11 cellular contexts compared by ENCODE assay signal in genomic region chr4:38055566-38055965, GRCh38.
DNase-seq lines count a peak whose midpoint lies in the region; ATAC-seq and TF ChIP-seq lines count a peak whose summit lies in the region.
"Had no signal": no experiment of that assay in that cellular context is flagged by ENCODE, and none has a peak within 500 bp of the region (broad histone marks: within the 10 kb centered on the region; RNA-seq: fewer than 3 reads in every experiment).

No MANE protein-coding gene starts in this region.

- H3K4me1 ChIP-seq in esophagus muscularis mucosa: peaks cover 12 to 40% (median 36%) of the 10 kb centered on the region in 4 donors
- no peaks in the 10 kb centered on the region for H3K4me1 ChIP-seq in mesendoderm (ENCODE audit: control insufficient read depth, low read depth, low read length)

- no peak overlapping the region for H3K9ac ChIP-seq in mesendoderm (ENCODE audit: low read length)

- no peak for TF ChIP-seq CTCF in esophagus muscularis mucosa (IDR thresholded peaks at IDR 0.05)

- no peak for TF ChIP-seq EP300 in esophagus muscularis mucosa (IDR thresholded peaks at IDR 0.05)

- no peaks in the 10 kb centered on the region for H3K79me2 ChIP-seq in mesendoderm (ENCODE audit: control insufficient read depth, insufficient read depth, low read length)

- POLR2A ChIA-PET in activated CD4-positive, alpha-beta T cell treated with anti-CD3 and anti-CD28 coated beads, Interleukin-2, amount 10 ng/mL, durations not matched to agents 7 days and 5 days (lab: Charles Lee): no interaction called here

- intact Hi-C loops in esophagus muscularis mucosa (cut with DNase I) (no loop called here), posterior vena cava (cut with DNase I) (no loop called here)

- H2AK5ac ChIP-seq in mesendoderm (ENCODE audit: low read length): no peak overlapping the region

- H3K79me1 ChIP-seq in mesendoderm (ENCODE audit: low read length): no peaks in the 10 kb centered on the region

- no peak overlapping the region for H2BK15ac ChIP-seq in mesendoderm (replicated peaks; ENCODE audit: low read depth)

- H3K4ac ChIP-seq in mesendoderm (ENCODE audit: low read depth, low read length): no peak overlapping the region

- H3K27me3 ChIP-seq in esophagus muscularis mucosa (no peaks in the 10 kb centered on the region), mesendoderm (ENCODE audit: insufficient read depth, low read length, poor library complexity) (no peaks in the 10 kb centered on the region)
- H3K27me3 ChIP-seq: tibial artery had no signal

- DNase-seq in activated T-cell treated with anti-CD3 and anti-CD28 coated beads, Interleukin-2, amount 50 U/mL, for 24 hours: no peak
- DNase-seq in activated T-cell treated with anti-CD3 and anti-CD28 coated beads, Interleukin-2, amount 50 U/mL, for 4 hours: no peak
- no peak for DNase-seq in esophagus muscularis mucosa (ENCODE audit: extremely low spot score)
- peak; percentile 21 for DNase-seq in mesendoderm
- DNase-seq in posterior vena cava (ENCODE audit: low spot score): no peak
- no peak for DNase-seq in COR-L47 (lab: John Stamatoyannopoulos, UW)
- no peak for DNase-seq in activated CD4-positive, alpha-beta T cell treated with anti-CD3 and anti-CD28 coated beads, Interleukin-2, amount 10 ng/mL, durations not matched to agents 7 days and 5 days
- DNase-seq: ACHN, retina, tibial artery had no signal

- H2BK5ac ChIP-seq in mesendoderm (ENCODE audit: low read length): no peak overlapping the region

- H3K36me3 ChIP-seq in esophagus muscularis mucosa (peaks cover 18 to 57% (median 41%) of the 10 kb centered on the region in 4 donors), mesendoderm (ENCODE audit: control insufficient read depth, insufficient read depth, low read length) (no peaks in the 10 kb centered on the region)

- no peak overlapping the region for H2BK120ac ChIP-seq in mesendoderm (ENCODE audit: low read depth, low read length)

- H3K9me3 ChIP-seq in esophagus muscularis mucosa: no peaks in the 10 kb centered on the region
- H3K9me3 ChIP-seq: tibial artery had no signal

- no peak overlapping the region for H3K56ac ChIP-seq in mesendoderm (ENCODE audit: low read length)

- H3K4me1 Mint-ChIP-seq in activated T-cell treated with anti-CD3 and anti-CD28 coated beads, Interleukin-2, amount 50 U/mL, for 24 hours (ENCODE audit: low read depth): no peaks in the 10 kb centered on the region
- no peaks in the 10 kb centered on the region for H3K4me1 Mint-ChIP-seq in activated T-cell treated with anti-CD3 and anti-CD28 coated beads, Interleukin-2, amount 50 U/mL, for 4 hours (ENCODE audit: low read depth)
- no peaks in the 10 kb centered on the region for H3K4me1 Mint-ChIP-seq in activated CD4-positive, alpha-beta T cell treated with anti-CD3 and anti-CD28 coated beads, Interleukin-2, amount 10 ng/mL, durations not matched to agents 7 days and 5 days

- WGBS in esophagus muscularis mucosa: 49% methylated on average over 6 of the region's 8 CpGs
- WGBS in mesendoderm (ENCODE audit: extremely low coverage, insufficient coverage, low lambda C conversion rate): no CpG with 5 or more reads among the region's 8 CpGs

- peak overlapping the region; percentile 51 for H3K27ac Mint-ChIP-seq in activated T-cell treated with anti-CD3 and anti-CD28 coated beads, Interleukin-2, amount 50 U/mL, for 24 hours
- H3K27ac Mint-ChIP-seq in activated CD4-positive, alpha-beta T cell treated with anti-CD3 and anti-CD28 coated beads, Interleukin-2, amount 10 ng/mL, durations not matched to agents 7 days and 5 days: no peak overlapping the region

- no peaks in the 10 kb centered on the region for H3K27me3 Mint-ChIP-seq in activated T-cell treated with anti-CD3 and anti-CD28 coated beads, Interleukin-2, amount 50 U/mL, for 24 hours
- H3K27me3 Mint-ChIP-seq in activated T-cell treated with anti-CD3 and anti-CD28 coated beads, Interleukin-2, amount 50 U/mL, for 4 hours (ENCODE audit: low read depth): no peaks in the 10 kb centered on the region
- H3K27me3 Mint-ChIP-seq in activated CD4-positive, alpha-beta T cell treated with anti-CD3 and anti-CD28 coated beads, Interleukin-2, amount 10 ng/mL, durations not matched to agents 7 days and 5 days: no peaks in the 10 kb centered on the region

- TF ChIP-seq POLR2A in esophagus muscularis mucosa (IDR thresholded peaks at IDR 0.05; ENCODE audit: low read depth): no peak

- H4K8ac ChIP-seq in mesendoderm (ENCODE audit: low read depth, low read length): no peak overlapping the region

- H3K36me3 Mint-ChIP-seq in activated T-cell treated with anti-CD3 and anti-CD28 coated beads, Interleukin-2, amount 50 U/mL, for 24 hours (ENCODE audit: low read depth): peaks cover 81% of the 10 kb centered on the region
- peaks cover 35% of the 10 kb centered on the region for H3K36me3 Mint-ChIP-seq in activated T-cell treated with anti-CD3 and anti-CD28 coated beads, Interleukin-2, amount 50 U/mL, for 4 hours (ENCODE audit: insufficient read depth)
- peaks cover 45% of the 10 kb centered on the region for H3K36me3 Mint-ChIP-seq in activated CD4-positive, alpha-beta T cell treated with anti-CD3 and anti-CD28 coated beads, Interleukin-2, amount 10 ng/mL, durations not matched to agents 7 days and 5 days (ENCODE audit: low read depth)

- H3K23ac ChIP-seq in mesendoderm (ENCODE audit: low read length): no peak overlapping the region

- no peak overlapping the region for H4K5ac ChIP-seq in mesendoderm (ENCODE audit: low read length)

- no peak overlapping the region for H3K18ac ChIP-seq in mesendoderm (ENCODE audit: low read length)

- H3K27ac ChIP-seq in esophagus muscularis mucosa (replicated peaks in 1 of 4) (peak overlapping the region; percentile 20 to 72 (median 52)), mesendoderm (ENCODE audit: low read depth, low read length) (no peak overlapping the region)
- H3K27ac ChIP-seq: tibial artery had no signal

- no peak overlapping the region for H3K4me2 ChIP-seq in mesendoderm (ENCODE audit: low read length)

- H3K4me3 Mint-ChIP-seq in activated T-cell treated with anti-CD3 and anti-CD28 coated beads, Interleukin-2, amount 50 U/mL, for 24 hours: no peak overlapping the region
- H3K4me3 Mint-ChIP-seq in activated T-cell treated with anti-CD3 and anti-CD28 coated beads, Interleukin-2, amount 50 U/mL, for 4 hours: no peak overlapping the region
- H3K4me3 Mint-ChIP-seq in activated CD4-positive, alpha-beta T cell treated with anti-CD3 and anti-CD28 coated beads, Interleukin-2, amount 10 ng/mL, durations not matched to agents 7 days and 5 days: no peak overlapping the region

- H3K4me3 ChIP-seq in esophagus muscularis mucosa: no peak overlapping the region
- no peak overlapping the region for H3K4me3 ChIP-seq in mesendoderm (ENCODE audit: low read length)
- H3K4me3 ChIP-seq: tibial artery had no signal

- CTCF ChIA-PET in activated CD4-positive, alpha-beta T cell treated with anti-CD3 and anti-CD28 coated beads, Interleukin-2, amount 10 ng/mL, durations not matched to agents 7 days and 5 days (lab: Charles Lee): interaction anchor here (0.6 to 0.7 kb wide), 2 partner anchors 42 to 303 kb away, joined by 3 read pairs; no protein-coding TSS in a partner anchor

- H3K9me3 Mint-ChIP-seq in activated T-cell treated with anti-CD3 and anti-CD28 coated beads, Interleukin-2, amount 50 U/mL, for 24 hours: no peaks in the 10 kb centered on the region
- no peaks in the 10 kb centered on the region for H3K9me3 Mint-ChIP-seq in activated T-cell treated with anti-CD3 and anti-CD28 coated beads, Interleukin-2, amount 50 U/mL, for 4 hours
- H3K9me3 Mint-ChIP-seq in activated CD4-positive, alpha-beta T cell treated with anti-CD3 and anti-CD28 coated beads, Interleukin-2, amount 10 ng/mL, durations not matched to agents 7 days and 5 days: no peaks in the 10 kb centered on the region

- ATAC-seq in activated T-cell treated with anti-CD3 and anti-CD28 coated beads, Interleukin-2, amount 50 U/mL, for 4 hours: no peak
- no peak for ATAC-seq in GM21423 (IDR thresholded peaks at IDR 0.05; ENCODE audit: unreplicated experiment)
